8 cellular contexts compared by ENCODE assay signal in the genomic region with DNA sequence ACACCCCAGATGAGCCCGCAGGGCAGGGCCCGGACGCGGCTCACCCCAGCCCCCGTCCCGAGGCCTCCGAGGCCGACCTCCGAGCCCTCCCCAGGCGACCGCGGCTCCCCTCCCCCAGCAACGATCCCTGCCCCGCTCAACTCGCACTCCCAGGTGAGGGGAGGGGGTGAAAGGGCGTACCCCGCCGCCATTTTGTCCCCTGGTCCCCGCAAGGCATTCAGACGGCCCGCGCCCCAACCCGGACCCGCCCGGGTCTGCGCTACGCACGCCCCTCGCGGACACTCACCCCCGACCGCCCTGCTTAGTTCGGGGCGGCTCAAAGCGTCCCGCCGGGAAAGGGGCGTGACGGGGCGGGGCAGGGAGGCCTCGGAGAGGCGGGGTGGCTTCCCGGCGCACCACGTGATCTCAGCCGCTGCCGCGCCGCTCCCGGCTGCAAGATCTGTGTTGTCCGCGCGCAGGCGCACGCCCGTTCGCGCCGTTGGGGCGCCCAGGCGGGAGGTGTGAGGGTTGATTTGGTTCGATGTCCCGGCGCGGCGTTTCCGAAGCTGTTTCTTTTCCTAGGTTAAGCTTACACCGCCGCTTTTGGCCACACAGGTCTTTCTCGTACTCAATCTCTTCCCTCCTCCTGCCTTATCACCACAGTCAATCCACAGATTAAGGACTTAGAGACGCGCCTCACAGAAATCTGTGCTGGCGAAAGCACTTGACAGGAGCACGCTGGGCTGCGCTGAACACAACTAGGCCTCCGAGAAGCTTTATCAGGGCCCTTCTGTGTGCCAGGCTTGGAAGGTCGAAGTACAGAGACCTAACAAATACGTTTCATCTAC.
DNase-seq lines count a peak whose midpoint lies in the region; ATAC-seq and TF ChIP-seq lines count a peak whose summit lies in the region.

TSS of gene SCAPER (minus strand) at position 328 of the 827 bp plus-strand sequence. CDS start 21,523 bp downstream, outside the sequence.

- TF ChIP-seq CTCF in astrocyte of the cerebellum (IDR thresholded peaks at IDR 0.05; ENCODE audit: low read depth, low read length, missing control alignments) = no peak

- ATAC-seq in GM18502 (IDR thresholded peaks at IDR 0.05; ENCODE audit: poor library complexity, unreplicated experiment) (peak; percentile 90), HG02943 (IDR thresholded peaks at IDR 0.05; ENCODE audit: low read depth, unreplicated experiment) (peak; percentile 65)

- H3K4me3 ChIP-seq in astrocyte of the cerebellum (ENCODE audit: low read depth, low read length) = peak within 1 kb of the TSS; percentile 91

- DNase-seq in NCI-H2029 treated with DMSO at 0.1 percent for 48 hours (lab: John Stamatoyannopoulos, UW) (peak; percentile 27), T-helper 9 cell (peak; percentile 86), astrocyte of the cerebellum (ENCODE audit: low read depth) (peak; percentile 53), hippocampal formation (lab: John Stamatoyannopoulos, UW) (peak; percentile 90 to 92), retina (peak; percentile 97), OCI-M2 (lab: John Stamatoyannopoulos, UW; ENCODE audit: unreplicated experiment) (no peak)

- in situ Hi-C loops in astrocyte of the cerebellum (cut with HindIII; ENCODE audit: low sequenced_read_pairs) = no loop called here
